In the genomic region with DNA sequence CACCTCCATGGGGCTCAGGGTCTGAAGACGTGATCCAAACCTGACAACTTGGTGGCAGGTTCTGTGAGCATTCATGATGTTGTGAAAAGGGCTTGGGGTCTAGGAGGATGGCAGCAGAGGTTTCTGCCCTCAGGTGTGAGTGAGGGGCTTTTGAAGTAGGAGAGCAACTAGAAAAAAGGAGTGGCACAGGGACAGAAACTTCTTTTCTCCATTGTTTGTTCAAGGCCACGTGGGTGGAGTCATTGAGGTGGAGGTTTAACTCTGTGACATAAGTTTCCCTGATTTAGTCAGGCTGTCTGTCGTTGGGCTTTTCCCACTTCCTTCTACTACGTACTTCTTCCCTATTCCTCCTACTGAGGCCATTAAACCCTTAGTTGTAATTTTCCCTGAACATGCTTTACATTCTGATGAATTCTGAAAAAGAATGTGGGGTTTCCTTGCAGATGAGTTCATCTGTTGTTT, we compare ENCODE assay signal across 9 cellular contexts. TPM values are rescaled to one million over a fixed set of nuclear protein-coding genes. Genes with fewer than 3 reads are reported as not detected.
A peak's percentile ranks its signal among the peaks of the same experiment; 100 is the strongest.
DNase-seq lines count a peak whose midpoint lies in the region; ATAC-seq, FAIRE-seq and TF ChIP-seq lines count a peak whose summit lies in the region.
"Had no signal": no experiment of that assay in that cellular context is flagged by ENCODE, and none has a peak within 500 bp of the region (broad histone marks: within the 10 kb centered on the region; RNA-seq: fewer than 3 reads in every experiment).

No MANE protein-coding gene starts in this region.

- H3K27me3 ChIP-seq in mammary epithelial cell (ENCODE audit: insufficient read depth, low read length) (no peaks in the 10 kb centered on the region), muscle layer of duodenum (ENCODE audit: low read depth, low read length) (no peaks in the 10 kb centered on the region)

- in situ Hi-C loops in mammary epithelial cell (cut with MboI; ENCODE audit: low sequenced_read_pairs in 2 of 2) = no loop called here

- CTCF ChIA-PET in OCI-LY7 (lab: Charles Lee; ENCODE audit: unreplicated experiment) (no interaction called here), mammary epithelial cell (lab: Charles Lee; ENCODE audit: low non-redundant PET) (no interaction called here)

- WGBS in mammary epithelial cell (ENCODE audit: low coverage, missing lambda C conversion rate) = 67% methylated on average over 4 of the region's 4 CpGs

- intact Hi-C loops in OCI-LY7 (cut with micrococcal nuclease; ENCODE audit: unreplicated experiment) (no loop called here), mammary epithelial cell (cut with micrococcal nuclease) (no loop called here)

- TF ChIP-seq POLR2A in GM12892 (IDR thresholded peaks at IDR 0.05; ENCODE audit: low read depth, low read length) = peak; percentile 60

- H3K27ac ChIP-seq in OCI-LY7 (ENCODE audit: low read depth, low read length, poor library complexity, severe bottlenecking) (peak overlapping the region; percentile 45), mammary epithelial cell (ENCODE audit: insufficient read depth, low read depth, low read length) (peak overlapping the region; percentile 84), muscle layer of duodenum (ENCODE audit: low read length) (peak overlapping the region; percentile 86)

- peak overlapping the region; percentile 58 for H2AFZ ChIP-seq in OCI-LY7 (ENCODE audit: low read length)
- no peak overlapping the region for H2AFZ ChIP-seq in mammary epithelial cell (ENCODE audit: low read depth, low read length)

- FAIRE-seq in GM12892 (lab: Jason Lieb, UNC) = peak; percentile 85
- FAIRE-seq: TTC549 had no signal

- H3K79me2 ChIP-seq in OCI-LY7 (ENCODE audit: insufficient read depth, low read depth, low read length) (peaks cover 48% of the 10 kb centered on the region), mammary epithelial cell (ENCODE audit: insufficient read depth, low read length) (peaks cover 64% of the 10 kb centered on the region)

- H3K36me3 ChIP-seq in OCI-LY7 (ENCODE audit: insufficient read depth, low read length) (peaks cover 29% of the 10 kb centered on the region), mammary epithelial cell (ENCODE audit: insufficient read depth, low read length) (no peaks in the 10 kb centered on the region), muscle layer of duodenum (ENCODE audit: control insufficient read depth in 1 of 2, insufficient read depth in 2 of 2, low read length in 2 of 2) (peaks cover 8 to 11% of the 10 kb centered on the region in 2 donors)

- dilution Hi-C loops in mammary epithelial cell (cut with HindIII; ENCODE audit: low sequenced_read_pairs) = no loop called here

- peak overlapping the region; percentile 31 for H3K4me3 ChIP-seq in OCI-LY7 (ENCODE audit: low read depth, low read length, poor library complexity, severe bottlenecking)
- H3K4me3 ChIP-seq in mammary epithelial cell (replicated peaks in 1 of 3; ENCODE audit: insufficient read depth in 1 of 3, low read depth in 2 of 3, low read length in 3 of 3) = no peak overlapping the region
- peak overlapping the region in 1 of 2 donors; percentile 9 for H3K4me3 ChIP-seq in muscle layer of duodenum (ENCODE audit: low read depth in 1 of 2, low read length in 2 of 2)

- H3K4me1 ChIP-seq in OCI-LY7 (ENCODE audit: insufficient read depth, low read length, poor library complexity, severe bottlenecking) (peaks cover 83% of the 10 kb centered on the region), mammary epithelial cell (ENCODE audit: insufficient read depth, low read length) (peaks cover 65% of the 10 kb centered on the region), muscle layer of duodenum (ENCODE audit: control insufficient read depth in 1 of 2, insufficient read depth in 2 of 2, low read length in 2 of 2) (peaks cover 41 to 52% of the 10 kb centered on the region in 2 donors)

- peak overlapping the region; percentile 58 for H3K9ac ChIP-seq in mammary epithelial cell (ENCODE audit: insufficient read depth, low read length)

- H3K9me3 ChIP-seq in OCI-LY7 (ENCODE audit: low read length) (no peaks in the 10 kb centered on the region), mammary epithelial cell (replicated peaks; ENCODE audit: insufficient read depth, low read length) (no peaks in the 10 kb centered on the region), muscle layer of duodenum (ENCODE audit: control insufficient read depth in 1 of 2, low read length in 2 of 2) (no peaks in the 10 kb centered on the region)

- DNase-seq in GM12892 (ENCODE audit: insufficient read length) (no peak), OCI-LY7 (ENCODE audit: low spot score) (peak; percentile 18), mammary epithelial cell (peak; percentile 94), T1000 (lab: John Stamatoyannopoulos, UW) (no peak)

- ATAC-seq in HG03571 (IDR thresholded peaks at IDR 0.05; ENCODE audit: unreplicated experiment) (no peak), GM18858 (IDR thresholded peaks at IDR 0.05; ENCODE audit: unreplicated experiment) (no peak), HG02759 (IDR thresholded peaks at IDR 0.05; ENCODE audit: unreplicated experiment) (no peak)

- H3K9me2 ChIP-seq in OCI-LY7 (ENCODE audit: insufficient read depth, low read length) = no peaks in the 10 kb centered on the region

- POLR2A ChIA-PET in OCI-LY7 (lab: Charles Lee) = interaction anchor here (0.6 to 1.3 kb wide), 5 partner anchors 17 to 269 kb away, joined by 3 to 8 read pairs (median 3); partner anchors contain the start of genes NIF3L1 and PPIL3

- H3K4me2 ChIP-seq in OCI-LY7 (ENCODE audit: low read length) (peak overlapping the region; percentile 89), mammary epithelial cell (ENCODE audit: insufficient read depth, low read depth, low read length) (peak overlapping the region; percentile 20)

- H4K20me1 ChIP-seq in OCI-LY7 (ENCODE audit: insufficient read depth, low read length) = no peaks in the 10 kb centered on the region
- no peaks in the 10 kb centered on the region for H4K20me1 ChIP-seq in mammary epithelial cell (ENCODE audit: insufficient read depth, low read length)

- BruUV-seq in OCI-LY7 (replicated peaks; lab: Mats Ljungman, UMichigan) = no TSS peak
- BruUV-seq in mammary epithelial cell (replicated peaks; lab: Mats Ljungman, UMichigan) = no TSS peak

- no peak for TF ChIP-seq CTCF in OCI-LY7 (conservative IDR thresholded peaks at IDR 0.05; ENCODE audit: low read length)
- no peak for TF ChIP-seq CTCF in mammary epithelial cell (conservative IDR thresholded peaks at IDR 0.05 in 1 of 2, IDR thresholded peaks at IDR 0.05 in 1 of 2; ENCODE audit: extremely low read depth in 1 of 2, insufficient read depth in 1 of 2, low read depth in 1 of 2, low read length in 2 of 2)

RNA-seq across cellular contexts. Expression of gene CFLAR, which starts 13.1 kb away (rescaled TPM):
- polyA plus RNA-seq in GM12892 (2012; ENCODE audit: missing spikeins) = 246 TPM
- 42.8 and 55.8 TPM in 2 replicates for total RNA-seq in OCI-LY7 (2014; rRNA removed; shearing (Covaris generic))
- total RNA-seq in OCI-LY7 (2022) (82.5 and 91.9 TPM in 2 replicates), mammary epithelial cell (100 to 1,000 TPM in 1 of 2 donors, 10 to 100 TPM in 1; 77.3 to 114 TPM)
- 20.6 TPM for polyA plus RNA-seq in mammary epithelial cell
- polyA minus RNA-seq in mammary epithelial cell = 64.2 TPM

RNA-seq across cellular contexts. Expression of gene CASP10, which starts 53.9 kb away (rescaled TPM):
- polyA plus RNA-seq in GM12892 (2012; ENCODE audit: missing spikeins) = 7.7 TPM
- 0.46 and 1.2 TPM in 2 replicates for total RNA-seq in OCI-LY7 (2014; rRNA removed; shearing (Covaris generic))
- total RNA-seq in OCI-LY7 (2022) (0.42 and 0.51 TPM in 2 replicates), mammary epithelial cell (1 to 10 TPM; 4.5 to 5.7 TPM)
- polyA plus RNA-seq in mammary epithelial cell = 2.9 TPM
- polyA minus RNA-seq in mammary epithelial cell = 8.0 TPM

RNA-seq across cellular contexts. Expression of gene NDUFB3, which starts 57.3 kb away (rescaled TPM):
- 250 TPM for polyA plus RNA-seq in GM12892 (2012; ENCODE audit: missing spikeins)
- total RNA-seq in OCI-LY7 (2014; rRNA removed; shearing (Covaris generic)) = 90.5 and 134 TPM in 2 replicates
- total RNA-seq in OCI-LY7 (2022) (107 and 115 TPM in 2 replicates), mammary epithelial cell (10 to 100 TPM; 23.7 to 84.9 TPM)
- polyA plus RNA-seq in mammary epithelial cell = 69.3 TPM
- polyA minus RNA-seq in mammary epithelial cell = 17.2 TPM

RNA-seq across cellular contexts. Expression of gene HYCC2, which starts 57.6 kb away (rescaled TPM):
- polyA plus RNA-seq in GM12892 (2012; ENCODE audit: missing spikeins) = 5.1 TPM
- total RNA-seq in OCI-LY7 (2014; rRNA removed; shearing (Covaris generic)) = 8.6 and 8.8 TPM in 2 replicates
- total RNA-seq in OCI-LY7 (2022) (22.0 and 27.5 TPM in 2 replicates), mammary epithelial cell (10 to 100 TPM; 15.0 to 15.2 TPM)
- polyA plus RNA-seq in mammary epithelial cell = 3.3 TPM
- polyA minus RNA-seq in mammary epithelial cell = 17.1 TPM

Comparison
In these comparisons a context has a peak if more than half of its experiments do, and no peak if none do; other contexts are left out.
1. DNase-seq: peak in OCI-LY7 (single experiment) and mammary epithelial cell (single experiment); none in GM12892 (single experiment) and T1000 (single experiment).
2. Peak in every context shown above with its lines, with median percentiles within 50 percentile points of each other: H3K27ac ChIP-seq.